Comparison of ENCODE assay signal across 29 cellular contexts in genomic region chr6:63919556-63920110, GRCh38.
"Had no signal": no experiment of that assay in that cellular context is flagged by ENCODE, and none has a peak within 500 bp of the region (broad histone marks: within the 10 kb centered on the region; RNA-seq: fewer than 3 reads in every experiment).

No MANE protein-coding gene starts in this region.

- DNase-seq: cortex of kidney; effector memory CD8-positive, alpha-beta T cell; erythroblast; esophagus squamous epithelium; hypothalamus; immature natural killer cell; islet precursor cell; kidney glomerular epithelial cell; left colon; left ventricle myocardium superior; mucosa of descending colon; naive B cell; nucleus accumbens; sigmoid colon; stimulated activated CD4-positive, alpha-beta T cell treated with anti-CD3 and anti-CD28 coated beads, Interleukin-2, amount 100 ng/mL, for 24 hours; stimulated activated CD4-positive, alpha-beta T cell treated with anti-CD3 and anti-CD28 coated beads, Interleukin-4, amount 100 ng/mL, for 24 hours; stimulated activated naive CD4-positive, alpha-beta T cell treated with Interleukin-2 at 50 U/mL for 16 hours; substantia nigra; testis; tibial artery; upper lobe of left lung had no signal

- H3K36me3 Mint-ChIP-seq: immature natural killer cell; memory B cell; mesothelial cell of epicardium; naive B cell; natural killer cell treated with Interleukin-12 subunit alpha and Interleukin-12 subunit beta and Interleukin-15 and Interleukin-18, amount 100 ng/mL, for 72 hours; stimulated activated effector memory CD8-positive, alpha-beta T cell treated with anti-CD3 and anti-CD28 coated beads, Interleukin-12 subunit alpha, Interleukin-12 subunit beta, amount 100 ng/mL, for 72 hours had no signal

- H3K27me3 Mint-ChIP-seq: effector memory CD8-positive, alpha-beta T cell; natural killer cell treated with Interleukin-12 subunit alpha and Interleukin-12 subunit beta and Interleukin-15 and Interleukin-18, amount 100 ng/mL, for 72 hours had no signal

- H3K4me1 Mint-ChIP-seq: immature natural killer cell; memory B cell; naive B cell; neural crest cell; stimulated activated effector memory CD8-positive, alpha-beta T cell treated with anti-CD3 and anti-CD28 coated beads, Interleukin-12 subunit alpha, Interleukin-12 subunit beta, amount 100 ng/mL, for 72 hours had no signal

- H3K27ac ChIP-seq: esophagus squamous epithelium, prostate gland, right atrium auricular region, sigmoid colon, testis, tibial artery, upper lobe of left lung had no signal

- H3K36me3 ChIP-seq: esophagus squamous epithelium, prostate gland, right atrium auricular region, sigmoid colon, tibial artery, upper lobe of left lung had no signal

- H3K4me3 Mint-ChIP-seq: effector memory CD8-positive, alpha-beta T cell; immature natural killer cell; memory B cell; mesothelial cell of epicardium; naive B cell; natural killer cell treated with Interleukin-12 subunit alpha and Interleukin-12 subunit beta and Interleukin-15 and Interleukin-18, amount 100 ng/mL, for 72 hours; neural crest cell; stimulated activated effector memory CD8-positive, alpha-beta T cell treated with anti-CD3 and anti-CD28 coated beads, Interleukin-12 subunit alpha, Interleukin-12 subunit beta, amount 100 ng/mL, for 72 hours had no signal

- H3K4me3 ChIP-seq: esophagus squamous epithelium, lung, mucosa of descending colon, prostate gland, right atrium auricular region, sigmoid colon, testis, tibial artery, upper lobe of left lung had no signal

- ATAC-seq: effector memory CD8-positive, alpha-beta T cell; left colon; left ventricle myocardium superior; mucosa of descending colon; natural killer cell treated with Interleukin-12 subunit alpha and Interleukin-12 subunit beta and Interleukin-15 and Interleukin-18, amount 100 ng/mL, for 72 hours; stimulated activated effector memory CD8-positive, alpha-beta T cell treated with anti-CD3 and anti-CD28 coated beads, Interleukin-12 subunit alpha, Interleukin-12 subunit beta, amount 100 ng/mL, for 72 hours had no signal

- H3K27me3 ChIP-seq: esophagus squamous epithelium, right atrium auricular region, sigmoid colon, testis, tibial artery, upper lobe of left lung had no signal

- H3K27ac Mint-ChIP-seq: effector memory CD8-positive, alpha-beta T cell; immature natural killer cell; memory B cell; mesothelial cell of epicardium; naive B cell; natural killer cell treated with Interleukin-12 subunit alpha and Interleukin-12 subunit beta and Interleukin-15 and Interleukin-18, amount 100 ng/mL, for 72 hours; stimulated activated effector memory CD8-positive, alpha-beta T cell treated with anti-CD3 and anti-CD28 coated beads, Interleukin-12 subunit alpha, Interleukin-12 subunit beta, amount 100 ng/mL, for 72 hours had no signal

- H3K9me3 Mint-ChIP-seq: effector memory CD8-positive, alpha-beta T cell; naive B cell; natural killer cell treated with Interleukin-12 subunit alpha and Interleukin-12 subunit beta and Interleukin-15 and Interleukin-18, amount 100 ng/mL, for 72 hours; neural crest cell; stimulated activated effector memory CD8-positive, alpha-beta T cell treated with anti-CD3 and anti-CD28 coated beads, Interleukin-12 subunit alpha, Interleukin-12 subunit beta, amount 100 ng/mL, for 72 hours had no signal

- H3K4me1 ChIP-seq: esophagus squamous epithelium, prostate gland, right atrium auricular region, sigmoid colon, testis, tibial artery, upper lobe of left lung had no signal

- H3K9me3 ChIP-seq: esophagus squamous epithelium, mucosa of descending colon, prostate gland, sigmoid colon, testis, tibial artery, upper lobe of left lung had no signal
